ENCODE assay signal across 27 cellular contexts in the genomic region with DNA sequence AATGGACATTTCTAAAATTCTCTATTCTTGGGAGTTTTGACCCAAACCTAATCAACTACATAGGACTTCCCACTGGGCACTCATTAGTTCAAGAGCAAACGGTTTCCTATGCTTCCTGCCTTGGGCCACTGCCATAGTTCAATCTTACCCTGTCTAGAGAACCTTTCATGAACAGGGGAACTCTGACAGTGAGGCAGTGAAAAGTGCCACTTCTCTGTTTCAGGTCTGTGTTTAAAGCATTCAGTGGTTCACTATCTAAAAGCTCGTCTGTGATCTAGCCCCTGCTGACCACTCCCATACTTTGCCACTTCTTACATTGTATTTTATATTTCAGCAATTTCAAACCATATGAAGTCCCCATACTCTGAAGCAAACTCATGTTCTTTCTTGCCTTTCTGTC.
"Had no signal": no experiment of that assay in that cellular context is flagged by ENCODE, and none has a peak within 500 bp of the region (broad histone marks: within the 10 kb centered on the region; RNA-seq: fewer than 3 reads in every experiment).

No MANE protein-coding gene starts in this region.

- H3K27me3 Mint-ChIP-seq: activated CD8-positive, alpha-beta T cell treated with anti-CD3 and anti-CD28 coated beads for 36 hours; activated naive CD4-positive, alpha-beta T cell treated with anti-CD3 and anti-CD28 coated beads, Interleukin-2, amount 10 ng/mL, durations not matched to agents 7 days and 5 days; activated naive CD8-positive, alpha-beta T cell treated with anti-CD3 and anti-CD28 coated beads, Interleukin-2, amount 10 ng/mL, durations not matched to agents 7 days and 5 days; effector memory CD8-positive, alpha-beta T cell had no signal

- H3K27ac Mint-ChIP-seq: activated B cell treated with CpG ODN at 0.5 μM for 24 hours; activated CD8-positive, alpha-beta T cell treated with anti-CD3 and anti-CD28 coated beads for 36 hours; activated naive CD4-positive, alpha-beta T cell treated with anti-CD3 and anti-CD28 coated beads, Interleukin-2, amount 10 ng/mL, durations not matched to agents 7 days and 5 days; activated naive CD4-positive, alpha-beta T cell treated with anti-CD3 and anti-CD28 coated beads, Interleukin-2, amount 50 U/mL, for 72 hours; activated naive CD8-positive, alpha-beta T cell treated with anti-CD3 and anti-CD28 coated beads, Interleukin-2, amount 10 ng/mL, durations not matched to agents 7 days and 5 days; effector memory CD8-positive, alpha-beta T cell had no signal

- H3K4me1 ChIP-seq: body of pancreas, esophagus muscularis mucosa, foreskin keratinocyte, gastroesophageal sphincter, heart right ventricle had no signal

- H3K4me3 ChIP-seq: body of pancreas, esophagus muscularis mucosa, gastroesophageal sphincter, heart right ventricle had no signal

- H3K27ac ChIP-seq: body of pancreas, esophagus muscularis mucosa, foreskin keratinocyte, gastroesophageal sphincter, VCaP had no signal

- H3K27me3 ChIP-seq: body of pancreas, esophagus muscularis mucosa, foreskin keratinocyte, gastroesophageal sphincter, heart right ventricle had no signal

- DNase-seq: activated B cell treated with CpG ODN at 0.5 μM for 24 hours; activated CD4-positive, alpha-beta T cell treated with anti-CD3 and anti-CD28 coated beads for 48 hours; activated CD4-positive, alpha-beta T cell treated with anti-CD3 and anti-CD28 coated beads, Interleukin-2, amount 50 U/mL, for 1 hour; activated CD4-positive, alpha-beta T cell treated with anti-CD3 and anti-CD28 coated beads, Interleukin-2, amount 50 U/mL, for 48 hours; activated CD8-positive, alpha-beta memory T cell treated with anti-CD3 and anti-CD28 coated beads for 24 hours; activated CD8-positive, alpha-beta T cell treated with anti-CD3 and anti-CD28 coated beads for 36 hours; activated gamma-delta T cell; activated naive CD4-positive, alpha-beta T cell; activated naive CD4-positive, alpha-beta T cell treated with anti-CD3 and anti-CD28 coated beads, Interleukin-2, amount 10 ng/mL, durations not matched to agents 7 days and 5 days; activated naive CD8-positive, alpha-beta T cell treated with anti-CD3 and anti-CD28 coated beads, Interleukin-2, amount 10 ng/mL, durations not matched to agents 7 days and 5 days; activated T-cell treated with anti-CD3 and anti-CD28 coated beads, Interleukin-2, amount 50 U/mL, for 1 hour; activated T-cell treated with anti-CD3 and anti-CD28 coated beads, Interleukin-2, amount 50 U/mL, for 48 hours; body of pancreas; caudate nucleus; cortex of kidney; dermis blood vessel endothelial cell; effector CD4-positive, alpha-beta T cell; effector memory CD8-positive, alpha-beta T cell; erythroblast; foreskin keratinocyte; T-helper 2 cell had no signal

- H3K36me3 Mint-ChIP-seq: activated naive CD4-positive, alpha-beta T cell treated with anti-CD3 and anti-CD28 coated beads, Interleukin-2, amount 10 ng/mL, durations not matched to agents 7 days and 5 days; activated naive CD8-positive, alpha-beta T cell treated with anti-CD3 and anti-CD28 coated beads, Interleukin-2, amount 10 ng/mL, durations not matched to agents 7 days and 5 days had no signal

- H3K4me1 Mint-ChIP-seq: activated B cell treated with CpG ODN at 0.5 μM for 24 hours; activated naive CD4-positive, alpha-beta T cell treated with anti-CD3 and anti-CD28 coated beads, Interleukin-2, amount 10 ng/mL, durations not matched to agents 7 days and 5 days; activated naive CD8-positive, alpha-beta T cell treated with anti-CD3 and anti-CD28 coated beads, Interleukin-2, amount 10 ng/mL, durations not matched to agents 7 days and 5 days had no signal

- ATAC-seq: activated CD4-positive, CD25-positive, alpha-beta regulatory T cell treated with anti-CD3 and anti-CD28 coated beads, Interleukin-2, amount 50 U/mL, for 24 hours; activated CD8-positive, alpha-beta T cell treated with anti-CD3 and anti-CD28 coated beads for 36 hours; activated naive CD4-positive, alpha-beta T cell treated with anti-CD3 and anti-CD28 coated beads, Interleukin-2, amount 50 U/mL, for 72 hours; body of pancreas; effector memory CD8-positive, alpha-beta T cell; foreskin keratinocyte; gastroesophageal sphincter had no signal

- H3K36me3 ChIP-seq: esophagus muscularis mucosa, gastroesophageal sphincter, heart right ventricle had no signal

- H3K9me3 Mint-ChIP-seq: activated B cell treated with CpG ODN at 0.5 μM for 24 hours; activated CD8-positive, alpha-beta T cell treated with anti-CD3 and anti-CD28 coated beads for 36 hours had no signal

- H3K4me3 Mint-ChIP-seq: activated B cell treated with CpG ODN at 0.5 μM for 24 hours; activated CD8-positive, alpha-beta T cell treated with anti-CD3 and anti-CD28 coated beads for 36 hours; activated naive CD4-positive, alpha-beta T cell treated with anti-CD3 and anti-CD28 coated beads, Interleukin-2, amount 10 ng/mL, durations not matched to agents 7 days and 5 days; activated naive CD8-positive, alpha-beta T cell treated with anti-CD3 and anti-CD28 coated beads, Interleukin-2, amount 10 ng/mL, durations not matched to agents 7 days and 5 days; effector memory CD8-positive, alpha-beta T cell had no signal
